ENCODE assay signal across 1 cellular context in the genomic region with DNA sequence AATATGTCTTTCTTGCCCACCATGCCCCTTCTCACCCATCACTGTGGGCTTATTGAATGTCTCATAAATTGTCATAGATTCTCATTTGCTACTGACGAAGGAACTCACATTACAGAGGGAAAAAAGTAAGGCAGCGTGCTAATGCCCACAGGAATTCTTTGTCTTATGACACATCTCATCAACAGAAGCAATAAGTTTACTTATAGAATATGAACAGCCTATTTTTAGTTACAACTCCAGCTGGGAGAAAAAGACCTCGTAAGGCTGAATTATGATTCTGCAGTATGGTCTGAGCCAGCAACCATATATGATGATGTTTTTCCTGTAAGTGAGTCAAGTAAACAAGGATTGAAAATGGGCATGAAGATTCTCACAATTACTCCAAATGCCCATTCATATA.
TF ChIP-seq lines count a peak whose summit lies in the region.

No MANE protein-coding gene starts in this region.

TF ChIP-seq in IMR-90, 13 proteins besides CTCF, POLR2A, EP300 and RAD21:
- TF ChIP-seq RCOR1 (IDR thresholded peaks at IDR 0.05; ENCODE audit: insufficient replicate concordance, low read length) (no peak), MAZ (IDR thresholded peaks at IDR 0.05; ENCODE audit: borderline replicate concordance, low read depth, low read length) (no peak), CHD1 (IDR thresholded peaks at IDR 0.05; ENCODE audit: low read depth, low read length) (no peak), SMC3 (IDR thresholded peaks at IDR 0.05; ENCODE audit: low read depth, low read length) (no peak), CEBPB (IDR thresholded peaks at IDR 0.05; ENCODE audit: low read depth, low read length) (no peak)
- TF ChIP-seq, protein P1, sequence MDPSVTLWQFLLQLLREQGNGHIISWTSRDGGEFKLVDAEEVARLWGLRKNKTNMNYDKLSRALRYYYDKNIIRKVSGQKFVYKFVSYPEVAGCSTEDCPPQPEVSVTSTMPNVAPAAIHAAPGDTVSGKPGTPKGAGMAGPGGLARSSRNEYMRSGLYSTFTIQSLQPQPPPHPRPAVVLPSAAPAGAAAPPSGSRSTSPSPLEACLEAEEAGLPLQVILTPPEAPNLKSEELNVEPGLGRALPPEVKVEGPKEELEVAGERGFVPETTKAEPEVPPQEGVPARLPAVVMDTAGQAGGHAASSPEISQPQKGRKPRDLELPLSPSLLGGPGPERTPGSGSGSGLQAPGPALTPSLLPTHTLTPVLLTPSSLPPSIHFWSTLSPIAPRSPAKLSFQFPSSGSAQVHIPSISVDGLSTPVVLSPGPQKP (IDR thresholded peaks at IDR 0.05; ENCODE audit: borderline replicate concordance, low read depth, low read length): no peak
